Comparison of ENCODE assay signal across 9 cellular contexts in the genomic region with DNA sequence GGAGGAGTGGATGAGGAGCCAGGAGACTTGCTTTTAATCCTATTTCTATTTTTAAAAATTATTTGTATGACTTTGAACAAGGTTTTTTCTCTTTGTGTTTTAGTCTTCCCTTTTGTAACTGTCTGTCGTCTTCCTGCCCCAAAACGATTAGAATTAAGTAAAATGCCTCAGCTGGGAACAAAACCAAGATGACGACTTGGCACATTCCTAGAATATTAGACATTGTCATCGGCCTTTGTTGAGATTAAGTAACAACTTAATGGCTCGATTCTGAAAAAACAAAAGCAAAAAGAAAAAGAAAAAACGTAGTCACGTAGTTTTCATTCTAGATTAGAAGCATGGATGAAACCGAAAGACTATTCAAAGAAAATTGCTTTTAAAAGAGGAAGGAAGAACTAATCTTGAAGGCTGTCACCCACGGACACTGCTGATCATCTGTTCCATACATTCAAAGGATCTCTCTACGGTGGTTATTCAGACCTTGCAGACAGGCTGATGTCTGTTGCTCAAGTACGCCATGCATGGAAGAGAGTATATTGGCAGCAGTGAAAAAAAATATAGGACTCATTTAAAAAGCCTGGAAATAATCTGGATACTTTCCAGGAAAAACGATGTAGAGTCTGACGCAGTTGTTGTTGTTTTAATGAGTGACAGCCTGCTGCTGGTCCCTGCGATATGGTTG. TPM values are rescaled to one million over a fixed set of nuclear protein-coding genes. Genes with fewer than 3 reads are reported as not detected.
DNase-seq lines count a peak whose midpoint lies in the region; ATAC-seq and TF ChIP-seq lines count a peak whose summit lies in the region.
"Had no signal": no experiment of that assay in that cellular context is flagged by ENCODE, and none has a peak within 500 bp of the region (broad histone marks: within the 10 kb centered on the region; RNA-seq: fewer than 3 reads in every experiment).

No MANE protein-coding gene starts in this region.

- no peak overlapping the region for H3K23ac ChIP-seq in H9 (ENCODE audit: insufficient read length, low read depth, low read length)

- intact Hi-C loops in dorsolateral prefrontal cortex (cut with DNase I): no loop called here

- no peaks in the 10 kb centered on the region for H3K23me2 ChIP-seq in H9 (ENCODE audit: insufficient read length, low read depth, low read length, poor library complexity, severe bottlenecking)

- no peak overlapping the region for H2BK20ac ChIP-seq in H9 (ENCODE audit: low read depth, low read length, poor library complexity, severe bottlenecking)

- H3K27me3 Mint-ChIP-seq in H9 (ENCODE audit: low read depth): no peaks in the 10 kb centered on the region

- no peak overlapping the region for H3K27ac ChIP-seq in H9 (ENCODE audit: insufficient read length, low read depth, low read length)
- peak overlapping the region in 18 of 59 donors; percentile 2 to 67 (median 34) for H3K27ac ChIP-seq in dorsolateral prefrontal cortex
- H3K27ac ChIP-seq: VCaP had no signal

- H2AFZ ChIP-seq in H9 (ENCODE audit: low read length): no peak overlapping the region

- H2BK15ac ChIP-seq in H9 (ENCODE audit: low read depth, low read length): no peak overlapping the region

- no peak overlapping the region for H2BK12ac ChIP-seq in H9 (ENCODE audit: insufficient read length, low read depth, low read length)

- no peak overlapping the region for H3K9ac ChIP-seq in H9 (ENCODE audit: extremely low read depth, insufficient read length, low read length)

- H3K56ac ChIP-seq in H9 (ENCODE audit: insufficient read length, low read depth, low read length): no peak overlapping the region

- H3K79me1 ChIP-seq in H9 (ENCODE audit: insufficient read depth, low read depth, low read length, poor library complexity, severe bottlenecking): peaks cover 6% of the 10 kb centered on the region

- no peaks in the 10 kb centered on the region; a peak in 2 of 7 replicates for H3K36me3 Mint-ChIP-seq in H9 (ENCODE audit: insufficient read depth in 1 of 3, low read depth in 3 of 3)

- H3K79me2 ChIP-seq in H9 (ENCODE audit: insufficient read depth, low read length): peaks cover 1% of the 10 kb centered on the region; the same call in 1 of the 2 replicates

- no peak overlapping the region for H2BK120ac ChIP-seq in H9 (ENCODE audit: low read depth, low read length, poor library complexity, severe bottlenecking)

- TF ChIP-seq CTCF in H9 (conservative IDR thresholded peaks at IDR 0.05) (no peak), dorsolateral prefrontal cortex (IDR thresholded peaks at IDR 0.05 in 54 of 56, conservative IDR thresholded peaks at IDR 0.05 in 2 of 56; ENCODE audit: low read depth in 1 of 56, partially characterized antibody in 56 of 56) (no peak)

- no peaks in the 10 kb centered on the region; a peak in 1 of 5 replicates for H3K9me3 Mint-ChIP-seq in H9

- H3K18ac ChIP-seq in H9 (ENCODE audit: insufficient read length, low read depth, low read length): no peak overlapping the region

- H2AK5ac ChIP-seq in H9 (ENCODE audit: insufficient read length, low read length): no peak overlapping the region

- no peak overlapping the region for H3T11ph ChIP-seq in H9 (ENCODE audit: low read length)

- H4K5ac ChIP-seq in H9 (ENCODE audit: insufficient read length, low read depth, low read length): no peak overlapping the region

- peak overlapping the region; percentile 5 to 69 (median 55); a peak in 4 of 7 replicates for H3K27ac Mint-ChIP-seq in H9

- no peak overlapping the region for H3K4ac ChIP-seq in H9 (ENCODE audit: low read depth, low read length)

- DNase-seq in H9 (no peak), NCI-H2171 (lab: John Stamatoyannopoulos, UW) (peak; percentile 46), dorsolateral prefrontal cortex (no peak), NCI-H524 (lab: John Stamatoyannopoulos, UW) (no peak), T-helper 9 cell (no peak), SK-N-DZ (ENCODE audit: low spot score) (no peak), occipital lobe (lab: John Stamatoyannopoulos, UW) (no peak)

- no CpG with 5 or more reads among the region's 14 CpGs for WGBS in H9 (ENCODE audit: extremely low coverage, insufficient read length, low lambda C conversion rate)

- H3K4me3 Mint-ChIP-seq in H9: no peak overlapping the region

- H4K91ac ChIP-seq in H9 (ENCODE audit: insufficient read length, low read depth, low read length): no peak overlapping the region

- no peaks in the 10 kb centered on the region for H3K9me3 ChIP-seq in H9 (ENCODE audit: control insufficient read depth, low read depth, low read length)

- no peak overlapping the region for H3K14ac ChIP-seq in H9 (ENCODE audit: insufficient read depth, low read length)

- peak; percentile 70 for ATAC-seq in GM18499 (IDR thresholded peaks at IDR 0.05; ENCODE audit: insufficient read depth, unreplicated experiment)

- H4K20me1 ChIP-seq in H9 (ENCODE audit: control insufficient read depth, insufficient read depth, insufficient read length): no peaks in the 10 kb centered on the region

- peaks cover 31 to 41% of the 10 kb centered on the region in 2 experiments for H3K4me1 Mint-ChIP-seq in H9

- H3K4me1 ChIP-seq in H9 (ENCODE audit: insufficient read depth, low read length): peaks cover 10% of the 10 kb centered on the region

- H3K4me2 ChIP-seq in H9 (ENCODE audit: insufficient read depth, insufficient read length, low read length): no peak overlapping the region

- H2BK5ac ChIP-seq in H9 (ENCODE audit: insufficient read length, low read length): no peak overlapping the region

- no peak overlapping the region for H4K8ac ChIP-seq in H9 (replicated peaks; ENCODE audit: insufficient read length, low read depth, low read length)

- H3K27me3 ChIP-seq in H9 (ENCODE audit: insufficient read depth, low read length): no peaks in the 10 kb centered on the region
- peaks cover 0 to 7% (median 0%) of the 10 kb centered on the region in 45 donors for H3K27me3 ChIP-seq in dorsolateral prefrontal cortex

- H3K4me3 ChIP-seq in dorsolateral prefrontal cortex: peak overlapping the region in 39 of 59 donors; percentile 1 to 54 (median 31)

RNA-seq across cellular contexts. Expression of a gene that starts 16.9 kb away (rescaled TPM):
- total RNA-seq in H9 (2021) (32.2 and 34.4 TPM in 2 replicates), dorsolateral prefrontal cortex (10 to 100 TPM in 118 of 120 experiments, 1 to 10 TPM in 2; 8.3 to 34.2 (median 19.1) TPM), occipital lobe (31.5 TPM)
- polyA plus RNA-seq in SK-N-DZ (2014; cell fraction: cytosol; rRNA removed): 61.1 and 67.5 TPM in 2 replicates
- 19.1 and 22.2 TPM in 2 replicates for polyA plus RNA-seq in SK-N-DZ (2014; cell fraction: nucleus; rRNA removed)
